In genomic region chr10:107545717-107546116, GRCh38 we compare ENCODE assay signal across 23 cellular contexts.
A peak's percentile ranks its signal among the peaks of the same experiment; 100 is the strongest.
DNase-seq lines count a peak whose midpoint lies in the region; ATAC-seq, FAIRE-seq and TF ChIP-seq lines count a peak whose summit lies in the region.
"Had no signal": no experiment of that assay in that cellular context is flagged by ENCODE, and none has a peak within 500 bp of the region (broad histone marks: within the 10 kb centered on the region; RNA-seq: fewer than 3 reads in every experiment).

No MANE protein-coding gene starts in this region.

- ATAC-seq in IMR-90 (ENCODE audit: low read depth) (no peak), SK-N-SH treated with all-trans-retinoic acid at 6 μM for 48 hours (peak; percentile 75), upper lobe of right lung (peak; percentile 28)
- ATAC-seq: activated T-helper 17 cell treated with anti-CD3 and anti-CD28 coated beads, Interleukin-2, amount 50 U/mL, for 72 hours; natural killer cell; T-cell had no signal

- no peak overlapping the region for H2AK5ac ChIP-seq in IMR-90 (ENCODE audit: low read depth, low read length)

- H3K27me3 ChIP-seq in IMR-90 (ENCODE audit: control insufficient read depth, insufficient read depth, low read length), result no peaks in the 10 kb centered on the region
- no peaks in the 10 kb centered on the region for H3K27me3 ChIP-seq in keratinocyte (ENCODE audit: control insufficient read depth, extremely low read depth, insufficient read depth, low read length)
- no peaks in the 10 kb centered on the region for H3K27me3 ChIP-seq in upper lobe of right lung
- H3K27me3 ChIP-seq: cardiac muscle cell, upper lobe of left lung had no signal

- H3K27ac ChIP-seq in IMR-90 (ENCODE audit: insufficient read depth, low read length) (no peak overlapping the region), keratinocyte (ENCODE audit: control insufficient read depth, insufficient read depth, low read length) (peak overlapping the region; percentile 72), upper lobe of right lung (no peak overlapping the region)
- H3K27ac ChIP-seq: cardiac muscle cell, HL-60, upper lobe of left lung had no signal

- in situ Hi-C loops in IMR-90 (cut with MboI; ENCODE audit: low sequenced_read_pairs), result no loop called here

- no peak overlapping the region for H4K8ac ChIP-seq in IMR-90 (ENCODE audit: low read depth in 2 of 2, low read length in 2 of 2)

- H3K4me1 ChIP-seq in IMR-90 (ENCODE audit: control insufficient read depth, insufficient read depth, low read length) (no peaks in the 10 kb centered on the region), keratinocyte (ENCODE audit: control insufficient read depth, extremely low read depth, insufficient read depth, low read length) (peaks cover 18% of the 10 kb centered on the region), upper lobe of right lung (no peaks in the 10 kb centered on the region)
- H3K4me1 ChIP-seq: upper lobe of left lung had no signal

- no peak overlapping the region for H3K23ac ChIP-seq in IMR-90 (ENCODE audit: low read depth, low read length)

- H3K79me2 ChIP-seq in keratinocyte (ENCODE audit: control insufficient read depth, insufficient read depth, low read length), result no peaks in the 10 kb centered on the region

- H2BK120ac ChIP-seq in IMR-90 (ENCODE audit: low read depth, low read length), result no peak overlapping the region

- FAIRE-seq in keratinocyte (lab: Jason Lieb, UNC), result no peak
- no peak for FAIRE-seq in frontal cortex (lab: Jason Lieb, UNC)
- FAIRE-seq: endometrium had no signal

- no peak overlapping the region for H4K5ac ChIP-seq in IMR-90 (ENCODE audit: low read depth, low read length)

- H3K9me3 ChIP-seq in IMR-90 (ENCODE audit: control insufficient read depth, insufficient read depth, low read length) (peaks cover 15% of the 10 kb centered on the region), keratinocyte (ENCODE audit: control insufficient read depth, low read depth, low read length) (no peaks in the 10 kb centered on the region), upper lobe of right lung (no peaks in the 10 kb centered on the region)

- H2AFZ ChIP-seq in IMR-90 (replicated peaks; ENCODE audit: low read length, poor library complexity) (no peak overlapping the region), keratinocyte (ENCODE audit: control insufficient read depth, low read length) (peak overlapping the region; percentile 49)

- dilution Hi-C loops in IMR-90 (cut with HindIII; ENCODE audit: low sequenced_read_pairs, unreplicated experiment) (no loop called here), keratinocyte (cut with MboI; ENCODE audit: extremely low pct_ligation_motif_present, low sequenced_read_pairs) (no loop called here)

- H4K20me1 ChIP-seq in IMR-90 (ENCODE audit: insufficient read depth, low read length) (no peaks in the 10 kb centered on the region), keratinocyte (ENCODE audit: control insufficient read depth, extremely low read depth, insufficient read depth, low read length) (no peaks in the 10 kb centered on the region)

- no TSS peak for BruUV-seq in IMR-90 (replicated peaks; lab: Mats Ljungman, UMichigan)

- peak overlapping the region; percentile 26 for H2AK9ac ChIP-seq in IMR-90 (replicated peaks; ENCODE audit: low read depth, low read length, poor library complexity)

- H2BK5ac ChIP-seq in IMR-90 (ENCODE audit: low read depth, low read length, poor library complexity, severe bottlenecking), result peak overlapping the region; percentile 26

- DNase-seq in IMR-90, result no peak
- no peak for DNase-seq in keratinocyte (ENCODE audit: low read depth, low spot score)
- peak; percentile 48 for DNase-seq in upper lobe of right lung
- no peak for DNase-seq in HuH-7 (ENCODE audit: low spot score)
- no peak for DNase-seq in frontal cortex (ENCODE audit: low spot score in 2 of 2)
- DNase-seq in DMS53 (lab: John Stamatoyannopoulos, UW), result no peak
- DNase-seq: activated CD4-positive, alpha-beta memory T cell treated with anti-CD3 and anti-CD28 coated beads for 36 hours; activated CD4-positive, CD25-positive, alpha-beta regulatory T cell treated with anti-CD3 and anti-CD28 coated beads, Interleukin-2, amount 50 U/mL, for 72 hours; dermis blood vessel endothelial cell; Karpas-422; natural killer cell; NCI-H187; NCI-H2171; NCI-H510A treated with DMSO at 0.1 percent for 48 hours; SIG-M5; T-cell had no signal

- H2BK15ac ChIP-seq in IMR-90 (ENCODE audit: low read depth, low read length), result no peak overlapping the region

- CTCF ChIA-PET in IMR-90 (lab: Yijun Ruan, JAX), result no interaction called here

- WGBS in IMR-90 (ENCODE audit: extremely low coverage in 2 of 2, insufficient read length in 1 of 2), 2 experiments, result 75% methylated on average over 12 of the region's 18 CpGs; no CpG with 5 or more reads in 1 of the 2 experiments

- no peak overlapping the region for H3K56ac ChIP-seq in IMR-90 (ENCODE audit: extremely low read depth, insufficient read depth, low read length)

- H3K4me3 ChIP-seq in IMR-90 (ENCODE audit: insufficient read depth, low read depth, low read length), result no peak overlapping the region
- no peak overlapping the region for H3K4me3 ChIP-seq in keratinocyte (ENCODE audit: control insufficient read depth in 2 of 3, extremely low read depth in 1 of 3, insufficient read depth in 2 of 3, low read depth in 1 of 3, low read length in 3 of 3)
- no peak overlapping the region for H3K4me3 ChIP-seq in upper lobe of right lung
- H3K4me3 ChIP-seq: cardiac muscle cell, smooth muscle cell, upper lobe of left lung had no signal

- no peak overlapping the region for H3K18ac ChIP-seq in IMR-90 (ENCODE audit: low read depth, low read length)

- no peak overlapping the region for H2BK20ac ChIP-seq in IMR-90 (ENCODE audit: low read depth, low read length)

- H3K9ac ChIP-seq in IMR-90 (ENCODE audit: low read depth, low read length) (no peak overlapping the region), keratinocyte (ENCODE audit: control insufficient read depth, extremely low read depth, insufficient read depth, low read length) (no peak overlapping the region)

- H3K4ac ChIP-seq in IMR-90 (ENCODE audit: low read depth, low read length), result no peak overlapping the region

- intact Hi-C loops in IMR-90 (cut with micrococcal nuclease), result no loop called here
- intact Hi-C loops in upper lobe of right lung (cut with DNase I), result no loop called here

- no peak overlapping the region for H3K14ac ChIP-seq in IMR-90 (replicated peaks; ENCODE audit: low read depth, low read length)

- no peaks in the 10 kb centered on the region for H3K79me1 ChIP-seq in IMR-90 (ENCODE audit: low read depth in 1 of 2, low read length in 2 of 2)

- TF ChIP-seq CTCF in IMR-90 (conservative IDR thresholded peaks at IDR 0.05; ENCODE audit: low read depth, low read length) (no peak), keratinocyte (optimal IDR thresholded peaks at IDR 0.05 in 1 of 3, IDR thresholded peaks at IDR 0.05 in 1 of 3, conservative IDR thresholded peaks at IDR 0.05 in 1 of 3; ENCODE audit: extremely low read depth in 1 of 3, insufficient read depth in 2 of 3, low read length in 3 of 3) (no peak), upper lobe of right lung (IDR thresholded peaks at IDR 0.05) (no peak)

- H3K36me3 ChIP-seq in IMR-90 (ENCODE audit: control insufficient read depth, insufficient read depth, low read length) (no peaks in the 10 kb centered on the region), keratinocyte (ENCODE audit: control insufficient read depth in 2 of 2, extremely low read depth in 1 of 2, insufficient read depth in 2 of 2, low read length in 2 of 2) (no peaks in the 10 kb centered on the region), upper lobe of right lung (no peaks in the 10 kb centered on the region)
- H3K36me3 ChIP-seq: cardiac muscle cell, upper lobe of left lung had no signal

- H3K4me2 ChIP-seq in IMR-90 (ENCODE audit: low read depth, low read length), result no peak overlapping the region
- H3K4me2 ChIP-seq in keratinocyte (ENCODE audit: control insufficient read depth, extremely low read depth, insufficient read depth, low read depth, low read length), result peak overlapping the region; percentile 55
- H3K4me2 ChIP-seq: smooth muscle cell had no signal

- no peak for TF ChIP-seq RAD21 in IMR-90 (IDR thresholded peaks at IDR 0.05; ENCODE audit: low read length)

- H4K91ac ChIP-seq in IMR-90 (ENCODE audit: insufficient read depth, low read depth, low read length), result no peak overlapping the region

- POLR2A ChIA-PET in IMR-90 (lab: Charles Lee; ENCODE audit: unreplicated experiment), result no interaction called here

- TF ChIP-seq POLR2A in IMR-90 (IDR thresholded peaks at IDR 0.05; ENCODE audit: low read depth, low read length), result no peak

- H3K9me1 ChIP-seq in IMR-90 (ENCODE audit: insufficient read depth, low read length) (no peaks in the 10 kb centered on the region), keratinocyte (ENCODE audit: control insufficient read depth, extremely low read depth, insufficient read depth, low read length) (no peaks in the 10 kb centered on the region)

TF ChIP-seq in IMR-90, 13 proteins besides CTCF, POLR2A, EP300 and RAD21:
- TF ChIP-seq RFX5 (IDR thresholded peaks at IDR 0.05; ENCODE audit: low read depth, low read length) (no peak), BHLHE40 (IDR thresholded peaks at IDR 0.05; ENCODE audit: low read depth, low read length) (no peak), RCOR1 (IDR thresholded peaks at IDR 0.05; ENCODE audit: insufficient replicate concordance, low read length) (no peak)

TF ChIP-seq in SK-N-SH treated with all-trans-retinoic acid at 6 μM for 48 hours, 23 proteins besides CTCF, POLR2A, EP300 and RAD21:
- no peak for TF ChIP-seq ZFP30 (CRISPR knock-in tag; IDR thresholded peaks at IDR 0.05)
- no peak for TF ChIP-seq PPARA (CRISPR knock-in tag; IDR thresholded peaks at IDR 0.05; ENCODE audit: borderline replicate concordance)
- TF ChIP-seq TOX (CRISPR knock-in tag; IDR thresholded peaks at IDR 0.05; ENCODE audit: borderline replicate concordance), result no peak
- no peak for TF ChIP-seq TCF4 (CRISPR knock-in tag; IDR thresholded peaks at IDR 0.05; ENCODE audit: borderline replicate concordance)
- TF ChIP-seq ZNF565 (CRISPR knock-in tag; conservative IDR thresholded peaks at IDR 0.05; ENCODE audit: low read depth), result no peak
